7 cellular contexts compared by ENCODE assay signal in genomic region chr6:30211899-30212298, GRCh38. TPM values are rescaled to one million over a fixed set of nuclear protein-coding genes. Genes with fewer than 3 reads are reported as not detected.
DNase-seq lines count a peak whose midpoint lies in the region; ATAC-seq and TF ChIP-seq lines count a peak whose summit lies in the region.

No MANE protein-coding gene starts in this region.

- H3K27ac ChIP-seq in HCT116 (ENCODE audit: low read depth, low read length) (no peak overlapping the region), WERI-Rb-1 (no peak overlapping the region), gastroesophageal sphincter (no peak overlapping the region), smooth muscle cell (ENCODE audit: low read depth) (peak overlapping the region; percentile 91)

- DNase-seq in HCT116 (ENCODE audit: low read depth, low spot score), result no peak
- no peak for DNase-seq in WERI-Rb-1
- DNase-seq in smooth muscle cell (lab: John Stamatoyannopoulos, UW; ENCODE audit: unreplicated experiment), result no peak
- no peak for DNase-seq in kidney tubule cell (ENCODE audit: low spot score)
- no peak for DNase-seq in MV-4-11 (lab: John Stamatoyannopoulos, UW)

- intact Hi-C loops in HCT116 (cut with micrococcal nuclease), result no loop called here

- H3K36me3 ChIP-seq in HCT116 (ENCODE audit: control insufficient read depth in 1 of 2, insufficient read depth in 2 of 2, low read length in 2 of 2) (no peaks in the 10 kb centered on the region; a peak in 1 of 4 replicates), WERI-Rb-1 (peaks cover 25% of the 10 kb centered on the region), gastroesophageal sphincter (no peaks in the 10 kb centered on the region), smooth muscle cell (ENCODE audit: low read depth) (no peaks in the 10 kb centered on the region)

- TF ChIP-seq CTCF in HCT116 (IDR thresholded peaks at IDR 0.05 in 2 of 3, conservative IDR thresholded peaks at IDR 0.05 in 1 of 3; ENCODE audit: borderline replicate concordance in 1 of 3, insufficient read depth in 1 of 3, low read depth in 2 of 3, low read length in 2 of 3), result no peak
- TF ChIP-seq CTCF in WERI-Rb-1 (IDR thresholded peaks at IDR 0.05; ENCODE audit: low read depth, low read length), result no peak
- TF ChIP-seq CTCF in gastroesophageal sphincter (IDR thresholded peaks at IDR 0.05), result no peak
- TF ChIP-seq CTCF in smooth muscle cell (IDR thresholded peaks at IDR 0.05; ENCODE audit: borderline replicate concordance, insufficient read depth, poor library complexity, severe bottlenecking), result no peak

- H4K20me1 ChIP-seq in HCT116 (ENCODE audit: insufficient read depth) (no peaks in the 10 kb centered on the region), smooth muscle cell (ENCODE audit: low read depth) (peaks cover 57% of the 10 kb centered on the region)

- H3F3A ChIP-seq in smooth muscle cell (ENCODE audit: low read depth), result peaks cover 3% of the 10 kb centered on the region

- H3K27me3 ChIP-seq in HCT116 (ENCODE audit: insufficient read depth, low read length) (no peaks in the 10 kb centered on the region), WERI-Rb-1 (ENCODE audit: insufficient read depth, low read depth, severe bottlenecking) (no peaks in the 10 kb centered on the region), gastroesophageal sphincter (no peaks in the 10 kb centered on the region), smooth muscle cell (ENCODE audit: low read depth) (no peaks in the 10 kb centered on the region)

- peak overlapping the region; percentile 85 to 89 for H3K4me3 ChIP-seq in HCT116 (replicated peaks in 1 of 2; ENCODE audit: low read depth in 1 of 2, low read length in 2 of 2)
- H3K4me3 ChIP-seq in WERI-Rb-1 (ENCODE audit: low read depth, low read length), result peak overlapping the region; percentile 97
- H3K4me3 ChIP-seq in gastroesophageal sphincter, result peak overlapping the region; percentile 54 to 67
- H3K4me3 ChIP-seq in smooth muscle cell, result peak overlapping the region; percentile 86

- no TSS peak for BruUV-seq in HCT116 (replicated peaks; lab: Mats Ljungman, UMichigan)

- H2AFZ ChIP-seq in HCT116 (ENCODE audit: low read depth, low read length, poor library complexity, severe bottlenecking) (no peak overlapping the region), smooth muscle cell (ENCODE audit: low read depth) (no peak overlapping the region)

- CTCF ChIA-PET in HCT116 (lab: Charles Lee), result no interaction called here

- ATAC-seq in HCT116 (no peak), gastroesophageal sphincter (no peak), GM19467 (IDR thresholded peaks at IDR 0.05; ENCODE audit: unreplicated experiment) (no peak)

- H3K9me3 ChIP-seq in HCT116 (ENCODE audit: control insufficient read depth in 1 of 2, insufficient read depth in 1 of 2, low read depth in 1 of 2, low read length in 2 of 2) (no peaks in the 10 kb centered on the region), WERI-Rb-1 (ENCODE audit: severe bottlenecking) (no peaks in the 10 kb centered on the region), gastroesophageal sphincter (no peaks in the 10 kb centered on the region), smooth muscle cell (replicated peaks; ENCODE audit: low read depth) (no peaks in the 10 kb centered on the region)

- RAD21 ChIA-PET in HCT116 (lab: Charles Lee; ENCODE audit: low non-redundant PET in 1 of 2, low total read pairs in 2 of 2, uncharacterized antibody in 2 of 2, unreplicated experiment in 2 of 2), result no interaction called here

- TF ChIP-seq POLR2A in HCT116 (IDR thresholded peaks at IDR 0.05; ENCODE audit: borderline replicate concordance, extremely low read depth, insufficient read depth, insufficient read length) (no peak), gastroesophageal sphincter (IDR thresholded peaks at IDR 0.05) (no peak)

- H3K4me1 ChIP-seq in HCT116 (ENCODE audit: control insufficient read depth in 1 of 2, insufficient read depth in 2 of 2, low read length in 2 of 2) (peaks cover 0 to 26% of the 10 kb centered on the region in 2 experiments; a peak in 3 of 4 replicates), gastroesophageal sphincter (peaks cover 11 to 67% (median 24%) of the 10 kb centered on the region in 3 donors), smooth muscle cell (ENCODE audit: low read depth) (peaks cover 32% of the 10 kb centered on the region)

- POLR2A ChIA-PET in HCT116 (lab: Charles Lee), result no interaction called here

- peaks cover 58% of the 10 kb centered on the region for H3K79me2 ChIP-seq in HCT116 (ENCODE audit: insufficient read depth, low read length)
- H3K79me2 ChIP-seq in smooth muscle cell (ENCODE audit: low read depth), result peaks cover 53% of the 10 kb centered on the region

- TF ChIP-seq RAD21 in HCT116 (IDR thresholded peaks at IDR 0.05; ENCODE audit: low read depth), result no peak

- H3K4me2 ChIP-seq in HCT116 (ENCODE audit: low read length), result peak overlapping the region; percentile 92
- peak overlapping the region; percentile 94 for H3K4me2 ChIP-seq in smooth muscle cell

- H3K9ac ChIP-seq in HCT116 (ENCODE audit: low read length) (peak overlapping the region; percentile 94), smooth muscle cell (ENCODE audit: low read depth) (peak overlapping the region; percentile 93)

- no peaks in the 10 kb centered on the region for H3K9me2 ChIP-seq in HCT116 (ENCODE audit: insufficient read depth)

- 31 to 43% methylated on average over 2 to 3 of the region's 3 CpGs for WGBS in gastroesophageal sphincter (ENCODE audit: low coverage in 1 of 2), 2 donors
- 68% methylated on average over 3 of the region's 3 CpGs for WGBS in smooth muscle cell (ENCODE audit: low lambda C conversion rate)

- TF ChIP-seq EP300 in gastroesophageal sphincter (IDR thresholded peaks at IDR 0.05), result no peak

TF ChIP-seq in HCT116, 20 proteins besides CTCF, POLR2A, EP300 and RAD21 (continues in another document):
- TF ChIP-seq ZBTB33 (IDR thresholded peaks at IDR 0.05; ENCODE audit: extremely low read depth, insufficient replicate concordance, low read length) (no peak), EGR1 (IDR thresholded peaks at IDR 0.05; ENCODE audit: low read depth) (no peak), ATF3 (IDR thresholded peaks at IDR 0.05) (no peak), EZH2 (IDR thresholded peaks at IDR 0.05) (no peak), REST (IDR thresholded peaks at IDR 0.05; ENCODE audit: low read depth) (no peak), ELF1 (IDR thresholded peaks at IDR 0.05; ENCODE audit: borderline replicate concordance, low read depth) (no peak), SRF (IDR thresholded peaks at IDR 0.05; ENCODE audit: low read depth) (no peak), YY1 (IDR thresholded peaks at IDR 0.05; ENCODE audit: extremely low read depth, insufficient replicate concordance, low read depth, low read length) (no peak), CEBPB (IDR thresholded peaks at IDR 0.05; ENCODE audit: low read depth) (no peak)

RNA-seq across cellular contexts. Expression of gene TRIM26, which starts 1.3 kb away (rescaled TPM):
- total RNA-seq in HCT116 (2021; ENCODE audit: unreplicated experiment) (32.2 TPM), gastroesophageal sphincter (10 to 100 TPM; 38.1 to 57.8 (median 45.8) TPM), smooth muscle cell (17.1 and 20.4 TPM in 2 replicates)
- 26.2 and 27.9 TPM in 2 replicates for polyA plus RNA-seq in HCT116 (2012)
- polyA plus RNA-seq in smooth muscle cell, result 21.3 and 25.5 TPM in 2 replicates

RNA-seq across cellular contexts. Expression of gene TRIM15, which starts 48.6 kb away (rescaled TPM):
- total RNA-seq in HCT116 (2021; ENCODE audit: unreplicated experiment) (6.5 TPM), gastroesophageal sphincter (not detected), smooth muscle cell (not detected in 2 replicates)
- polyA plus RNA-seq in HCT116 (2012), result 3.1 and 5.2 TPM in 2 replicates
- polyA plus RNA-seq in smooth muscle cell, result not detected in 2 replicates

RNA-seq across cellular contexts. Expression of gene TRIM10, which starts 50.9 kb away (rescaled TPM):
- total RNA-seq in HCT116 (2021; ENCODE audit: unreplicated experiment) (0.98 TPM), gastroesophageal sphincter (under 1 TPM in 1 of 4 donors, not detected in 3; 0.08 TPM), smooth muscle cell (not detected in 2 replicates)
- polyA plus RNA-seq in HCT116 (2012), result 0.42 and 0.75 TPM in 2 replicates
- polyA plus RNA-seq in smooth muscle cell, result not detected in 2 replicates
